In genomic region chr11:75280227-75280671, GRCh38 we compare ENCODE assay signal across 8 cellular contexts. TPM values are rescaled to one million over a fixed set of nuclear protein-coding genes. Genes with fewer than 3 reads are reported as not detected.
DNase-seq lines count a peak whose midpoint lies in the region; ATAC-seq and TF ChIP-seq lines count a peak whose summit lies in the region.

No MANE protein-coding gene starts in this region.

- no peak overlapping the region for H3K4me3 Mint-ChIP-seq in activated T-helper 17 cell treated with anti-CD3 and anti-CD28 coated beads, Interleukin-2, amount 50 U/mL, for 72 hours
- H3K4me3 Mint-ChIP-seq in neural progenitor cell = no peak overlapping the region

- no peaks in the 10 kb centered on the region for H3K36me3 ChIP-seq in neural progenitor cell

- no peaks in the 10 kb centered on the region for H3K79me2 ChIP-seq in neural progenitor cell (ENCODE audit: low read depth)

- H3F3A ChIP-seq in neural progenitor cell (ENCODE audit: low read depth) = no peaks in the 10 kb centered on the region

- DNase-seq in Daoy (ENCODE audit: low read depth) = peak; percentile 68
- peak; percentile 56 for DNase-seq in KG1 (lab: John Stamatoyannopoulos, UW)
- peak; percentile 81 for DNase-seq in RPMI8226
- peak; percentile 43 for DNase-seq in fibroblast of the conjunctiva (ENCODE audit: low read depth)
- peak; percentile 84 for DNase-seq in neural progenitor cell (ENCODE audit: low spot score)
- peak; percentile 80 for DNase-seq in stimulated activated naive CD8-positive, alpha-beta T cell treated with anti-CD3 and anti-CD28 coated beads, Interleukin-15, Interleukin-2, amounts not matched to agents 100 U/mL and 50 U/mL, for 24 hours

- H3K4me1 ChIP-seq in neural progenitor cell = no peaks in the 10 kb centered on the region

- H2AFZ ChIP-seq in neural progenitor cell (replicated peaks) = no peak overlapping the region

- no peaks in the 10 kb centered on the region for H3K9me3 Mint-ChIP-seq in activated T-helper 17 cell treated with anti-CD3 and anti-CD28 coated beads, Interleukin-2, amount 50 U/mL, for 72 hours
- no peaks in the 10 kb centered on the region for H3K9me3 Mint-ChIP-seq in neural progenitor cell

- H3K27me3 Mint-ChIP-seq in activated T-helper 17 cell treated with anti-CD3 and anti-CD28 coated beads, Interleukin-2, amount 50 U/mL, for 72 hours = no peaks in the 10 kb centered on the region
- peaks cover 10% of the 10 kb centered on the region for H3K27me3 Mint-ChIP-seq in neural progenitor cell (ENCODE audit: insufficient read depth, low read depth)

- H3K9me3 ChIP-seq in neural progenitor cell (ENCODE audit: low read depth) = no peaks in the 10 kb centered on the region

- H3K4me2 ChIP-seq in neural progenitor cell = no peak overlapping the region

- TF ChIP-seq CTCF in neural progenitor cell (IDR thresholded peaks at IDR 0.05) = peak; percentile 90

- peak; percentile 73 for ATAC-seq in activated T-helper 17 cell treated with anti-CD3 and anti-CD28 coated beads, Interleukin-2, amount 50 U/mL, for 72 hours (replicated peaks)
- peak; percentile 62 for ATAC-seq in stimulated activated naive CD8-positive, alpha-beta T cell treated with anti-CD3 and anti-CD28 coated beads, Interleukin-15, Interleukin-2, amounts not matched to agents 100 U/mL and 50 U/mL, for 24 hours
- no peak for ATAC-seq in HG03159 (IDR thresholded peaks at IDR 0.05; ENCODE audit: unreplicated experiment)

- no peaks in the 10 kb centered on the region for H4K20me1 ChIP-seq in neural progenitor cell (ENCODE audit: low read depth)

- H3K27me3 ChIP-seq in neural progenitor cell = no peaks in the 10 kb centered on the region

- H3K9ac ChIP-seq in neural progenitor cell = no peak overlapping the region

- no peak overlapping the region for H3K4me3 ChIP-seq in neural progenitor cell

- H3K4me1 Mint-ChIP-seq in activated T-helper 17 cell treated with anti-CD3 and anti-CD28 coated beads, Interleukin-2, amount 50 U/mL, for 72 hours = peaks cover 26% of the 10 kb centered on the region
- peaks cover 7% of the 10 kb centered on the region for H3K4me1 Mint-ChIP-seq in neural progenitor cell

- no peak overlapping the region for H3K27ac Mint-ChIP-seq in activated T-helper 17 cell treated with anti-CD3 and anti-CD28 coated beads, Interleukin-2, amount 50 U/mL, for 72 hours
- H3K27ac Mint-ChIP-seq in neural progenitor cell = no peak overlapping the region

- no peaks in the 10 kb centered on the region for H3K36me3 Mint-ChIP-seq in activated T-helper 17 cell treated with anti-CD3 and anti-CD28 coated beads, Interleukin-2, amount 50 U/mL, for 72 hours (ENCODE audit: low read depth)
- H3K36me3 Mint-ChIP-seq in neural progenitor cell = no peaks in the 10 kb centered on the region

- no peak overlapping the region for H3K27ac ChIP-seq in neural progenitor cell

RNA-seq across cellular contexts. Expression of gene TPBGL, which starts 39.7 kb away (rescaled TPM):
- total RNA-seq in Daoy (2014; rRNA removed; shearing (Covaris generic)) = not detected in 2 replicates
- total RNA-seq in activated T-helper 17 cell treated with anti-CD3 and anti-CD28 coated beads, Interleukin-2, amount 50 U/mL, for 72 hours = under 1 TPM; 0.26 to 0.40 TPM
- total RNA-seq in neural progenitor cell (ENCODE audit: low replicate concordance) = not detected in 2 replicates
